Comparison of ENCODE assay signal across 8 cellular contexts in genomic region chr9:95874989-95875304, GRCh38. TPM values are rescaled to one million over a fixed set of nuclear protein-coding genes. Genes with fewer than 3 reads are reported as not detected.
A peak's percentile ranks its signal among the peaks of the same experiment; 100 is the strongest.
DNase-seq lines count a peak whose midpoint lies in the region; ATAC-seq and TF ChIP-seq lines count a peak whose summit lies in the region.

No MANE protein-coding gene starts in this region.

- H3K4me3 ChIP-seq in WERI-Rb-1 (ENCODE audit: low read depth, low read length) (no peak overlapping the region), breast epithelium (no peak overlapping the region)

- TF ChIP-seq CTCF in WERI-Rb-1 (IDR thresholded peaks at IDR 0.05; ENCODE audit: low read depth, low read length) (no peak), breast epithelium (IDR thresholded peaks at IDR 0.05) (no peak)

- H3K9me3 ChIP-seq in WERI-Rb-1 (ENCODE audit: severe bottlenecking) (no peaks in the 10 kb centered on the region), breast epithelium (no peaks in the 10 kb centered on the region)

- no peak for TF ChIP-seq EP300 in Ishikawa (IDR thresholded peaks at IDR 0.05; ENCODE audit: borderline replicate concordance)

- H3K27ac ChIP-seq in WERI-Rb-1 (no peak overlapping the region), breast epithelium (peak overlapping the region; percentile 98 to 99)

- TF ChIP-seq POLR2A in breast epithelium (IDR thresholded peaks at IDR 0.05), result no peak
- TF ChIP-seq POLR2A in GM18505 (IDR thresholded peaks at IDR 0.05; ENCODE audit: borderline replicate concordance, extremely low read depth, insufficient read depth, insufficient read length), result no peak

- DNase-seq in WERI-Rb-1, result peak; percentile 73
- DNase-seq in breast epithelium (ENCODE audit: low spot score in 2 of 2), result peak; percentile 40 to 65
- DNase-seq in left kidney (ENCODE audit: low read depth, low spot score), result peak; percentile 84
- DNase-seq in stimulated activated CD4-positive, alpha-beta T cell treated with anti-CD3 and anti-CD28 coated beads, TNF-alpha, amount 100 ng/mL, for 24 hours (ENCODE audit: low read depth in 3 of 3), result peak; percentile 40 to 67 (median 42)

- ATAC-seq in GM18870 (IDR thresholded peaks at IDR 0.05; ENCODE audit: unreplicated experiment) (peak; percentile 12), GM18505 (IDR thresholded peaks at IDR 0.05; ENCODE audit: unreplicated experiment) (no peak), HG02938 (IDR thresholded peaks at IDR 0.05; ENCODE audit: unreplicated experiment) (no peak)

- TF ChIP-seq RAD21 in Ishikawa (IDR thresholded peaks at IDR 0.05; ENCODE audit: low read depth), result no peak; the same call in 1 of the 2 replicates

- H3K36me3 ChIP-seq in WERI-Rb-1, result peaks cover 2% of the 10 kb centered on the region
- H3K36me3 ChIP-seq in breast epithelium, result no peaks in the 10 kb centered on the region

- H3K4me1 ChIP-seq in breast epithelium, result peaks cover 3 to 5% of the 10 kb centered on the region in 2 donors

- intact Hi-C loops in breast epithelium (cut with DNase I; ENCODE audit: low total_unique reads), result no loop called here

- H3K27me3 ChIP-seq in WERI-Rb-1 (ENCODE audit: insufficient read depth, low read depth, severe bottlenecking) (no peaks in the 10 kb centered on the region), breast epithelium (no peaks in the 10 kb centered on the region)

TF ChIP-seq in Ishikawa, 13 proteins besides CTCF, POLR2A, EP300 and RAD21:
- no peak for TF ChIP-seq TEAD4 (IDR thresholded peaks at IDR 0.05)
- peak; percentile 82 for TF ChIP-seq EGR1 (IDR thresholded peaks at IDR 0.05)

RNA-seq across cellular contexts. Expression of gene ERCC6L2, which starts 0.5 kb away (rescaled TPM):
- 10 to 100 TPM; 69.9 to 100.0 (median 71.4) TPM for total RNA-seq in breast epithelium
